Comparison of ENCODE assay signal across 24 cellular contexts in the genomic region with DNA sequence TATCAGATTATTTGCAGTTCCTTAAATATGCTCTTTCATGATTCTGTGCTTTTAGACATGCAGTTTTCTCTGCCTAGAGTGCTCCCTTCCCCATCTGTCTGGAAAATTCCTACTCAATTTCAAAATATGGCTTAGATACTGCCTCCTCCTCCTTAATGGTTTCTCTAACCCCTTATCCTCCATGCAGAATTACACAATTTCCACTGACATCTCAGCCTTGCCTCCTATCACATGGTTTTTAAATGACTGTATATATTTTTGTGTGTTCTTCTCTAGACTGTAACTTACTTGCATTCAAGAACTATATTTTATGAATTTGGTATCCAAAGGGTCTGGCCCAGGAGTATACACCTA.
A peak's percentile ranks its signal among the peaks of the same experiment; 100 is the strongest.
DNase-seq lines count a peak whose midpoint lies in the region; ATAC-seq and TF ChIP-seq lines count a peak whose summit lies in the region.
"Had no signal": no experiment of that assay in that cellular context is flagged by ENCODE, and none has a peak within 500 bp of the region (broad histone marks: within the 10 kb centered on the region; RNA-seq: fewer than 3 reads in every experiment).

No MANE protein-coding gene starts in this region.

- TF ChIP-seq POLR2A in erythroblast (IDR thresholded peaks at IDR 0.05; ENCODE audit: low read length), result no peak

- no peak overlapping the region for H3K4me3 ChIP-seq in cardiac fibroblast (replicated peaks in 1 of 2; ENCODE audit: low read depth in 2 of 2, low read length in 2 of 2)
- H3K4me3 ChIP-seq: cardiac muscle cell, left ventricle myocardium inferior, mucosa of descending colon, skin epidermis had no signal

- peak; percentile 29 for ATAC-seq in left ventricle myocardium superior
- no peak for ATAC-seq in HG03442 (IDR thresholded peaks at IDR 0.05; ENCODE audit: unreplicated experiment)
- ATAC-seq: activated naive CD8-positive, alpha-beta T cell treated with anti-CD3 and anti-CD28 coated beads, Interleukin-2, amount 50 U/mL, for 24 hours; Panc1 had no signal

- intact Hi-C loops in left ventricle myocardium superior (cut with micrococcal nuclease), result no loop called here
- intact Hi-C loops in cardiac septum (cut with DNase I), result loop anchor here (10.0 kb wide), 1 partner anchor 75 kb away; no protein-coding TSS in a partner anchor

- no peak for DNase-seq in left ventricle myocardium superior
- DNase-seq in cardiac septum (ENCODE audit: low spot score), result no peak
- peak; percentile 37 to 55 for DNase-seq in cardiac fibroblast (ENCODE audit: low read depth in 2 of 2)
- no peak for DNase-seq in erythroblast (lab: John Stamatoyannopoulos, UW)
- DNase-seq in inferior parietal cortex (ENCODE audit: extremely low spot score), result no peak
- no peak for DNase-seq in AG08395 (ENCODE audit: low spot score)
- DNase-seq: activated CD4-positive, alpha-beta T cell treated with anti-CD3 and anti-CD28 coated beads, Interleukin-2, amount 10 ng/mL, durations not matched to agents 24 days and 14 days; activated effector memory CD4-positive, alpha-beta T cell treated with Interleukin-2 at 50 U/mL for 16 hours; activated naive CD8-positive, alpha-beta T cell treated with anti-CD3 and anti-CD28 coated beads, Interleukin-2, amount 50 U/mL, for 24 hours; Calu3; glutamatergic neuron; left ventricle myocardium inferior; mucosa of descending colon; NCI-H146; NCI-H2171 treated with DMSO at 0.1 percent for 48 hours; NCI-H774; stimulated activated naive CD4-positive, alpha-beta T cell treated with Interleukin-2 at 50 U/mL for 16 hours; T-helper 1 cell had no signal

- TF ChIP-seq CTCF in cardiac fibroblast (IDR thresholded peaks at IDR 0.05; ENCODE audit: low read depth, low read length), result no peak

- peak overlapping the region; percentile 79 for H3K27ac ChIP-seq in layer of hippocampus (ENCODE audit: low read depth, low read length)
- H3K27ac ChIP-seq: cardiac muscle cell, epithelial cell of prostate, left ventricle myocardium inferior had no signal

- H3K27me3 ChIP-seq in layer of hippocampus (ENCODE audit: control insufficient read depth, insufficient read depth, low read length), result no peaks in the 10 kb centered on the region
- H3K27me3 ChIP-seq: cardiac muscle cell had no signal

Comparison
In these comparisons a context has a peak if more than half of its experiments do, and no peak if none do; other contexts are left out.
1. DNase-seq: peak in cardiac fibroblast (2 of 2); none in left ventricle myocardium superior (single experiment), cardiac septum (single experiment), erythroblast (0 of 2), inferior parietal cortex (single experiment) and AG08395 (single experiment).